25 cellular contexts compared by ENCODE assay signal in the genomic region with DNA sequence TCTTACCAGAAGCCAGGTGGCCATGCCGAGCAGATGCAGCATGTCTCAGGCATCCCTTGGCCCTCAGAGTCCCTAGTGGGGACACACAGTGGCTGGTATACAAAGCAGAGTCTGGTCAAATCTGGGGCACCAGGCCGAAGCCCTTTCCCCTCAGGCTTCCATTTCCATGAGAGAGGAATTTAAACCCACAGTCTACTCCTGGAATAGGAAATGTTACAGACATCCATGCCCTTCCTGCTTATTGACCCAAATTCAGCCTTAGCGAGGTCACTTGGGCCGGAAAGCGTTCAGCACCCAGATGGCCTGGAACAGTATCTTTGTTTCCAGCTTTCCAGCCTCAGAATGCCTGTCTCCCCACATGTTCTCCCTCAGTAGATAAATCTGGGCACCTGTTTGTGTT.
"Had no signal": no experiment of that assay in that cellular context is flagged by ENCODE, and none has a peak within 500 bp of the region (broad histone marks: within the 10 kb centered on the region; RNA-seq: fewer than 3 reads in every experiment).

No MANE protein-coding gene starts in this region.

- H3K36me3 ChIP-seq: brain microvascular endothelial cell, Peyer's patch, SJCRH30 had no signal

- H3K27me3 ChIP-seq: brain microvascular endothelial cell, Peyer's patch, SJCRH30 had no signal

- H3K4me3 Mint-ChIP-seq: activated CD4-positive, alpha-beta memory T cell treated with anti-CD3 and anti-CD28 coated beads, Interleukin-2, amount 10 ng/mL, durations not matched to agents 7 days and 5 days; activated CD4-positive, alpha-beta T cell treated with anti-CD3 and anti-CD28 coated beads for 36 hours; activated naive CD4-positive, alpha-beta T cell treated with anti-CD3 and anti-CD28 coated beads, Interleukin-2, amount 10 ng/mL, durations not matched to agents 7 days and 5 days; activated naive CD8-positive, alpha-beta T cell treated with anti-CD3 and anti-CD28 coated beads for 36 hours; activated T-cell treated with anti-CD3 and anti-CD28 coated beads, Interleukin-2, amount 50 U/mL, for 72 hours; IgD-negative memory B cell had no signal

- DNase-seq: activated CD4-positive, alpha-beta memory T cell treated with anti-CD3 and anti-CD28 coated beads, Interleukin-2, amount 10 ng/mL, durations not matched to agents 7 days and 5 days; activated CD4-positive, alpha-beta T cell treated with anti-CD3 and anti-CD28 coated beads for 36 hours; activated CD4-positive, alpha-beta T cell treated with anti-CD3 and anti-CD28 coated beads, Interleukin-2, amount 50 U/mL, for 1 hour; activated gamma-delta T cell treated with Interleukin-2 at 50 U/mL for 16 hours; activated naive CD4-positive, alpha-beta T cell treated with anti-CD3 and anti-CD28 coated beads, Interleukin-2, amount 10 ng/mL, durations not matched to agents 7 days and 5 days; activated naive CD8-positive, alpha-beta T cell treated with anti-CD3 and anti-CD28 coated beads for 36 hours; activated T-cell treated with anti-CD3 and anti-CD28 coated beads for 4 hours; activated T-cell treated with anti-CD3 and anti-CD28 coated beads, Interleukin-2, amount 50 U/mL, for 72 hours; brain microvascular endothelial cell; KG1; NCI-H1092; NCI-H1417; NCI-H1694; NCI-H2081; NCI-H510A treated with DMSO at 0.1 percent for 48 hours; NCI-H69; Peyer's patch; Right ventricle myocardium superior; SJCRH30; SK-N-SH; T-helper 1 cell had no signal

- ATAC-seq: activated CD4-positive, alpha-beta T cell treated with anti-CD3 and anti-CD28 coated beads for 36 hours; activated T-cell treated with anti-CD3 and anti-CD28 coated beads, Interleukin-2, amount 50 U/mL, for 72 hours had no signal

- H3K4me1 ChIP-seq: Peyer's patch, SJCRH30 had no signal

- H3K36me3 Mint-ChIP-seq: activated naive CD4-positive, alpha-beta T cell treated with anti-CD3 and anti-CD28 coated beads, Interleukin-2, amount 10 ng/mL, durations not matched to agents 7 days and 5 days; activated naive CD8-positive, alpha-beta T cell treated with anti-CD3 and anti-CD28 coated beads for 36 hours had no signal

- H3K9ac ChIP-seq: SK-N-SH had no signal

- H3K27me3 Mint-ChIP-seq: activated naive CD8-positive, alpha-beta T cell treated with anti-CD3 and anti-CD28 coated beads for 36 hours; IgD-negative memory B cell had no signal

- H3K4me3 ChIP-seq: Peyer's patch, SJCRH30 had no signal

- H3K9me3 Mint-ChIP-seq: activated CD4-positive, alpha-beta memory T cell treated with anti-CD3 and anti-CD28 coated beads, Interleukin-2, amount 10 ng/mL, durations not matched to agents 7 days and 5 days; activated naive CD4-positive, alpha-beta T cell treated with anti-CD3 and anti-CD28 coated beads, Interleukin-2, amount 10 ng/mL, durations not matched to agents 7 days and 5 days; activated naive CD8-positive, alpha-beta T cell treated with anti-CD3 and anti-CD28 coated beads for 36 hours; activated T-cell treated with anti-CD3 and anti-CD28 coated beads, Interleukin-2, amount 50 U/mL, for 72 hours; activated T-helper 2 cell treated with anti-CD3 and anti-CD28 coated beads, Interferon-gamma antibody, Interleukin-2, Interleukin-4, amounts not matched to agents 10 μg/mL and 5 μg/mL and 100 μg/mL, durations not matched to agents 14 hours and 24 hours and 36 hours; IgD-negative memory B cell had no signal

- H3K4me1 Mint-ChIP-seq: activated CD4-positive, alpha-beta memory T cell treated with anti-CD3 and anti-CD28 coated beads, Interleukin-2, amount 10 ng/mL, durations not matched to agents 7 days and 5 days; activated CD4-positive, alpha-beta T cell treated with anti-CD3 and anti-CD28 coated beads for 36 hours; activated naive CD4-positive, alpha-beta T cell treated with anti-CD3 and anti-CD28 coated beads, Interleukin-2, amount 10 ng/mL, durations not matched to agents 7 days and 5 days; activated naive CD8-positive, alpha-beta T cell treated with anti-CD3 and anti-CD28 coated beads for 36 hours had no signal

- H3K9me3 ChIP-seq: Peyer's patch, SJCRH30, SK-N-SH had no signal

- H3K27ac ChIP-seq: brain microvascular endothelial cell, Peyer's patch, RWPE1, SJCRH30, VCaP had no signal

- H3K27ac Mint-ChIP-seq: activated CD4-positive, alpha-beta memory T cell treated with anti-CD3 and anti-CD28 coated beads, Interleukin-2, amount 10 ng/mL, durations not matched to agents 7 days and 5 days; activated CD4-positive, alpha-beta T cell treated with anti-CD3 and anti-CD28 coated beads for 36 hours; activated naive CD4-positive, alpha-beta T cell treated with anti-CD3 and anti-CD28 coated beads, Interleukin-2, amount 10 ng/mL, durations not matched to agents 7 days and 5 days; activated naive CD8-positive, alpha-beta T cell treated with anti-CD3 and anti-CD28 coated beads for 36 hours; activated T-cell treated with anti-CD3 and anti-CD28 coated beads, Interleukin-2, amount 50 U/mL, for 72 hours; activated T-helper 2 cell treated with anti-CD3 and anti-CD28 coated beads, Interferon-gamma antibody, Interleukin-2, Interleukin-4, amounts not matched to agents 10 μg/mL and 5 μg/mL and 100 μg/mL, durations not matched to agents 14 hours and 24 hours and 36 hours; IgD-negative memory B cell had no signal

- H3K4me2 ChIP-seq: SK-N-SH had no signal
